12 cellular contexts compared by ENCODE assay signal in the genomic region with DNA sequence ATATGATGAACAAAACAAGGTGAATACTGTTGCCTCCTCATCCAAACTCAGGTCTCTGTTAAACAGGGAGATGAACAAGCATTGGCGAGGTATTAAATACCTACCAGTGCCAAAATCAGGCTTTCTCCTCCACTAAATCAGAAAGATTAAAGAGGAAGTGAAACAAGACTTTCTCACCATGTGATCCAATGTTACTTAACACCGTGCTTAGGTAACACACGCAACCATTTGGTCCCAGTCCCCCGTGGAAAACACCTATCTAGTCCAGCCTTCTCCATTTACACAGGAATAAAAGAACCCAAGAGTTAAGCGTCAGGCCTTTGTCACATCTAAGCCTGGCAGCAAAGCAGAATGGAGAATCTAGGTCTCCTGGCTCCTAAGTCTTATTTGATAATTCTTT. TPM values are rescaled to one million over a fixed set of nuclear protein-coding genes. Genes with fewer than 3 reads are reported as not detected.
DNase-seq lines count a peak whose midpoint lies in the region; ATAC-seq and TF ChIP-seq lines count a peak whose summit lies in the region.
"Had no signal": no experiment of that assay in that cellular context is flagged by ENCODE, and none has a peak within 500 bp of the region (broad histone marks: within the 10 kb centered on the region; RNA-seq: fewer than 3 reads in every experiment).

No MANE protein-coding gene starts in this region.

- H3K27ac ChIP-seq in foreskin keratinocyte: no peak overlapping the region
- H3K27ac ChIP-seq: epithelial cell of prostate, left ventricle myocardium inferior, VCaP had no signal

- no peaks in the 10 kb centered on the region for H3K4me1 ChIP-seq in foreskin keratinocyte

- TF ChIP-seq CTCF in omental fat pad (IDR thresholded peaks at IDR 0.05) (no peak), foreskin keratinocyte (conservative IDR thresholded peaks at IDR 0.05) (no peak)

- H3K27me3 ChIP-seq in foreskin keratinocyte: no peaks in the 10 kb centered on the region

- ATAC-seq in GM19043 (IDR thresholded peaks at IDR 0.05; ENCODE audit: low read depth, unreplicated experiment) (peak; percentile 89), HG02678 (IDR thresholded peaks at IDR 0.05; ENCODE audit: unreplicated experiment) (peak; percentile 95), HG03565 (IDR thresholded peaks at IDR 0.05; ENCODE audit: unreplicated experiment) (peak; percentile 92), omental fat pad (ENCODE audit: low FRiP score) (peak; percentile 19), foreskin keratinocyte (no peak)

- DNase-seq in omental fat pad (ENCODE audit: low spot score): no peak
- no peak for DNase-seq in epidermal melanocyte (ENCODE audit: insufficient read length, low spot score)
- DNase-seq in activated CD4-positive, alpha-beta T cell treated with anti-CD3 and anti-CD28 coated beads for 4 hours: no peak
- DNase-seq in foreskin keratinocyte: no peak
- DNase-seq in stimulated activated CD4-positive, alpha-beta T cell treated with anti-CD3 and anti-CD28 coated beads, Interleukin-2, amount 100 ng/mL, for 24 hours: no peak
- DNase-seq: amniotic stem cell, left ventricle myocardium inferior had no signal

RNA-seq across cellular contexts. Expression of a gene that starts 34.5 kb away (rescaled TPM):
- total RNA-seq in omental fat pad (10 to 100 TPM in 1 of 4 donors, 1 to 10 TPM in 3; 2.3 to 18.9 (median 4.5) TPM), foreskin keratinocyte (16.8 and 25.1 TPM in 2 replicates)
- polyA plus RNA-seq in foreskin keratinocyte: 1.3 and 1.7 TPM in 2 replicates
